ENCODE assay signal across 24 cellular contexts in genomic region chr15:44029003-44029402, GRCh38.
DNase-seq lines count a peak whose midpoint lies in the region; FAIRE-seq and TF ChIP-seq lines count a peak whose summit lies in the region.
"Had no signal": no experiment of that assay in that cellular context is flagged by ENCODE, and none has a peak within 500 bp of the region (broad histone marks: within the 10 kb centered on the region; RNA-seq: fewer than 3 reads in every experiment).

No MANE protein-coding gene starts in this region.

- TF ChIP-seq CTCF in AG10803 (conservative IDR thresholded peaks at IDR 0.05; ENCODE audit: low read length) (no peak), fibroblast of pulmonary artery (IDR thresholded peaks at IDR 0.05; ENCODE audit: low read length, missing control alignments) (no peak)

- FAIRE-seq in GM12892 (lab: Jason Lieb, UNC), result no peak
- FAIRE-seq: colon had no signal

- TF ChIP-seq POLR2A in GM12892 (IDR thresholded peaks at IDR 0.05; ENCODE audit: low read depth, low read length), result no peak

- H3K4me3 ChIP-seq in AG10803 (ENCODE audit: low read length) (no peak overlapping the region), fibroblast of pulmonary artery (replicated peaks; ENCODE audit: low read depth, low read length) (no peak overlapping the region)
- H3K4me3 ChIP-seq: body of pancreas, esophagus squamous epithelium, lung, MG63, tibial artery had no signal

- DNase-seq in AG10803 (ENCODE audit: low read depth) (peak; percentile 12), Daoy (ENCODE audit: low read depth) (peak; percentile 10), NCI-H69 (lab: John Stamatoyannopoulos, UW) (peak; percentile 38), fibroblast of pulmonary artery (ENCODE audit: low read depth) (peak; percentile 27), GM12892 (ENCODE audit: insufficient read length) (no peak), NCI-H1694 (lab: John Stamatoyannopoulos, UW) (no peak)
- DNase-seq in activated CD4-positive, alpha-beta T cell treated with anti-CD3 and anti-CD28 coated beads for 4 hours, result no peak
- DNase-seq: activated CD4-positive, alpha-beta memory T cell treated with anti-CD3 and anti-CD28 coated beads for 36 hours; activated CD4-positive, CD25-positive, alpha-beta regulatory T cell; body of pancreas; COR-L47; effector memory CD8-positive, alpha-beta T cell; esophagus squamous epithelium; islet precursor cell; MG63; naive B cell; NCI-H146; NCI-H2227 treated with DMSO at 0.1 percent for 48 hours; RPMI8226; stimulated activated CD4-positive, alpha-beta T cell treated with anti-CD3 and anti-CD28 coated beads, Interleukin-4, amount 100 ng/mL, for 1 hour; SW 1271; tibial artery had no signal

Comparison
In these comparisons a context has a peak if more than half of its experiments do, and no peak if none do; other contexts are left out.
1. DNase-seq: peak in AG10803 (single experiment), Daoy (single experiment), NCI-H69 (single experiment) and fibroblast of pulmonary artery (single experiment); none in GM12892 (single experiment), NCI-H1694 (single experiment) and activated CD4-positive, alpha-beta T cell treated with anti-CD3 and anti-CD28 coated beads for 4 hours (0 of 2).